In the genomic region with DNA sequence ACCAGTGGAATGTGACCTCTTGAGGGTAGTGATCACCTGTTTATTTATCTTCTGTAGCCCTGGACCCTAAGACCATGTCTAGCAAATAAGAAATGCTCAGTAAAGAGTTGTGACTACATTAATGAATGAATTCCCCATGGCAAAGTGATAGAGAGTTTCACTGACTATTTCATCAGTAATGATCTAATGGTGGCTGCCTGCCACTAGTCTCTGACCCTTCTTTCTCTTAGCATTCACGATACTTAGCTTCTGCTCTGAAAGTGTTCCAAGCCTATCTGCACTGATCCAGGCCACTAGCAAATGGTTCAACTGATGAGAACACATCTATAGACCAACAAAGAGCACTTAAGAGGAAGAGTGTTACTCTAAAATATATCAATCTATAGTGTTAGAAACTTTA, we compare ENCODE assay signal across 35 cellular contexts.
"Had no signal": no experiment of that assay in that cellular context is flagged by ENCODE, and none has a peak within 500 bp of the region (broad histone marks: within the 10 kb centered on the region; RNA-seq: fewer than 3 reads in every experiment).

No MANE protein-coding gene starts in this region.

- H3K9me3 ChIP-seq: MG63 had no signal

- H3K4me3 ChIP-seq: MG63 had no signal

- H3K9ac ChIP-seq: KMS-11 had no signal

- H3K4me2 ChIP-seq: KMS-11 had no signal

- DNase-seq: Karpas-422, Kasumi-1, MG63, MM.1S, MV-4-11, NCI-H1048, NCI-H1092, NCI-H1092 treated with DMSO at 0.1 percent for 48 hours, NCI-H1105, NCI-H1105 treated with DMSO at 0.1 percent for 48 hours, NCI-H1417, NCI-H1417 treated with DMSO at 0.1 percent for 48 hours, NCI-H1436, NCI-H1436 treated with DMSO at 0.1 percent for 48 hours, NCI-H146, NCI-H1694, NCI-H1694 treated with DMSO at 0.1 percent for 48 hours, NCI-H187, NCI-H187 treated with DMSO at 0.1 percent for 48 hours, NCI-H1930, NCI-H2029, NCI-H2029 treated with DMSO at 0.1 percent for 48 hours, NCI-H2081, NCI-H2081 treated with DMSO at 0.1 percent for 48 hours, NCI-H2107, NCI-H2171, NCI-H2171 treated with DMSO at 0.1 percent for 48 hours, NCI-H2227 treated with DMSO at 0.1 percent for 48 hours, NCI-H226, NCI-H345, NCI-H446, NCI-H446 treated with DMSO at 0.1 percent for 48 hours, NCI-H510A, NCI-H510A treated with DMSO at 0.1 percent for 48 hours had no signal

- H3K27ac ChIP-seq: KMS-11 had no signal

- H3K36me3 ChIP-seq: MG63 had no signal

- H3K27me3 ChIP-seq: MG63 had no signal
